In genomic region chr3:12839156-12839555, GRCh38 we compare ENCODE assay signal across 8 cellular contexts. TPM values are rescaled to one million over a fixed set of nuclear protein-coding genes. Genes with fewer than 3 reads are reported as not detected.
A peak's percentile ranks its signal among the peaks of the same experiment; 100 is the strongest.
DNase-seq lines count a peak whose midpoint lies in the region; ATAC-seq, FAIRE-seq and TF ChIP-seq lines count a peak whose summit lies in the region.
"Not testable (repeated sequence)": the region's sequence is repeated elsewhere in the genome, so short reads cannot be mapped to it uniquely, and the experiment has no call there.

No MANE protein-coding gene starts in this region.

- WGBS in mesenchymal stem cell = 95% methylated on average over 6 of the region's 6 CpGs
- WGBS in psoas muscle, 3 donors = 68 to 81% (median 76%) methylated on average over 6 of the region's 6 CpGs

- not testable (repeated sequence) for H2AFZ ChIP-seq in mesenchymal stem cell (ENCODE audit: low read depth, low read length)

- not testable (repeated sequence) for H3K18ac ChIP-seq in mesenchymal stem cell (ENCODE audit: low read depth in 1 of 2, low read length in 2 of 2)

- not testable (repeated sequence) for H2BK12ac ChIP-seq in mesenchymal stem cell (ENCODE audit: low read length in 2 of 2)

- H2AK5ac ChIP-seq in mesenchymal stem cell (ENCODE audit: low read length, severe bottlenecking) = not testable (repeated sequence)

- not testable (repeated sequence) for H3K9me3 Mint-ChIP-seq in T-helper 2 cell treated with Interferon-gamma antibody and Interleukin-4, amounts not matched to agents 5 μg/mL and 100 μg/mL, for 36 hours; activated naive CD4-positive, alpha-beta T cell treated with anti-CD3 and anti-CD28 coated beads, Interleukin-2, amount 50 U/mL, for 24 hours; effector memory CD8-positive, alpha-beta T cell

- DNase-seq in AG10803 (ENCODE audit: low read depth); GM12891 (ENCODE audit: insufficient read length, low spot score); MG63; T-helper 2 cell treated with Interferon-gamma antibody and Interleukin-4, amounts not matched to agents 5 μg/mL and 100 μg/mL, for 36 hours (ENCODE audit: low spot score); effector memory CD8-positive, alpha-beta T cell; mesenchymal stem cell; psoas muscle: not testable (repeated sequence)

- not testable (repeated sequence) for H3K27me3 Mint-ChIP-seq in T-helper 2 cell treated with Interferon-gamma antibody and Interleukin-4, amounts not matched to agents 5 μg/mL and 100 μg/mL, for 36 hours (ENCODE audit: low read depth); activated naive CD4-positive, alpha-beta T cell treated with anti-CD3 and anti-CD28 coated beads, Interleukin-2, amount 50 U/mL, for 24 hours; effector memory CD8-positive, alpha-beta T cell

- H3K9ac ChIP-seq in mesenchymal stem cell (ENCODE audit: low read length) = peak overlapping the region; percentile 94

- not testable (repeated sequence) for H3K79me1 ChIP-seq in mesenchymal stem cell (replicated peaks; ENCODE audit: low read length, poor library complexity, severe bottlenecking)

- peak overlapping the region; percentile 98 for H3K4me3 Mint-ChIP-seq in T-helper 2 cell treated with Interferon-gamma antibody and Interleukin-4, amounts not matched to agents 5 μg/mL and 100 μg/mL, for 36 hours
- H3K4me3 Mint-ChIP-seq in activated naive CD4-positive, alpha-beta T cell treated with anti-CD3 and anti-CD28 coated beads, Interleukin-2, amount 50 U/mL, for 24 hours = peak overlapping the region; percentile 99
- H3K4me3 Mint-ChIP-seq in effector memory CD8-positive, alpha-beta T cell = peak overlapping the region; percentile 95 to 96

- H4K91ac ChIP-seq in mesenchymal stem cell (ENCODE audit: low read length) = not testable (repeated sequence)

- intact Hi-C loops in psoas muscle (cut with DNase I) = not testable (repeated sequence)

- not testable (repeated sequence) for H3K9me3 ChIP-seq in MG63; mesenchymal stem cell (ENCODE audit: control insufficient read depth, low read length); psoas muscle

- not testable (repeated sequence) for H3K14ac ChIP-seq in mesenchymal stem cell (ENCODE audit: low read length in 2 of 2)

- H3K27ac ChIP-seq in mesenchymal stem cell (ENCODE audit: low read length, poor library complexity, severe bottlenecking) = not testable (repeated sequence)
- H3K27ac ChIP-seq in psoas muscle = peak overlapping the region; percentile 85

- H3K36me3 ChIP-seq in MG63 (peaks cover 70% of the 10 kb centered on the region), mesenchymal stem cell (ENCODE audit: control insufficient read depth in 1 of 2, insufficient read depth in 2 of 2, low read depth in 1 of 2, low read length in 2 of 2) (peaks cover 37 to 60% of the 10 kb centered on the region in 2 experiments), psoas muscle (ENCODE audit: insufficient read depth in 1 of 2, low read depth in 1 of 2) (peaks cover 28 to 60% of the 10 kb centered on the region in 2 donors)

- H3K4ac ChIP-seq in mesenchymal stem cell (ENCODE audit: low read depth in 1 of 2, low read length in 2 of 2) = not testable (repeated sequence)

- H2BK120ac ChIP-seq in mesenchymal stem cell (ENCODE audit: low read depth, low read length) = not testable (repeated sequence)

- H3K4me1 ChIP-seq in mesenchymal stem cell (ENCODE audit: control insufficient read depth, insufficient read depth, low read depth, low read length) = peaks cover 15% of the 10 kb centered on the region
- H3K4me1 ChIP-seq in psoas muscle = peaks cover 45% of the 10 kb centered on the region

- H2BK5ac ChIP-seq in mesenchymal stem cell (ENCODE audit: low read depth, low read length, poor library complexity, severe bottlenecking) = not testable (repeated sequence)

- not testable (repeated sequence) for H2BK15ac ChIP-seq in mesenchymal stem cell (ENCODE audit: low read depth, poor library complexity, severe bottlenecking)

- H3K23ac ChIP-seq in mesenchymal stem cell (ENCODE audit: low read length in 2 of 2) = not testable (repeated sequence)

- TF ChIP-seq CTCF in AG10803 (conservative IDR thresholded peaks at IDR 0.05; ENCODE audit: low read length); psoas muscle (IDR thresholded peaks at IDR 0.05): not testable (repeated sequence)

- not testable (repeated sequence) for TF ChIP-seq POLR2A in GM12891 (IDR thresholded peaks at IDR 0.05; ENCODE audit: low read depth, low read length)

- not testable (repeated sequence) for H3K4me2 ChIP-seq in mesenchymal stem cell (ENCODE audit: low read length, poor library complexity, severe bottlenecking)

- H3K27me3 ChIP-seq in MG63; mesenchymal stem cell (ENCODE audit: control insufficient read depth in 1 of 2, insufficient read depth in 1 of 2, low read length in 2 of 2); psoas muscle (ENCODE audit: insufficient read depth in 3 of 3, low read length in 2 of 3): not testable (repeated sequence)

- H3K27ac Mint-ChIP-seq in T-helper 2 cell treated with Interferon-gamma antibody and Interleukin-4, amounts not matched to agents 5 μg/mL and 100 μg/mL, for 36 hours = peak overlapping the region; percentile 99
- peak overlapping the region; percentile 100 for H3K27ac Mint-ChIP-seq in activated naive CD4-positive, alpha-beta T cell treated with anti-CD3 and anti-CD28 coated beads, Interleukin-2, amount 50 U/mL, for 24 hours
- peak overlapping the region in 1 of 2 donors; percentile 100 for H3K27ac Mint-ChIP-seq in effector memory CD8-positive, alpha-beta T cell

- not testable (repeated sequence) for FAIRE-seq in GM12891 (lab: Jason Lieb, UNC)

- peaks cover 65% of the 10 kb centered on the region for H3K36me3 Mint-ChIP-seq in T-helper 2 cell treated with Interferon-gamma antibody and Interleukin-4, amounts not matched to agents 5 μg/mL and 100 μg/mL, for 36 hours (ENCODE audit: low read depth)
- H3K36me3 Mint-ChIP-seq in activated naive CD4-positive, alpha-beta T cell treated with anti-CD3 and anti-CD28 coated beads, Interleukin-2, amount 50 U/mL, for 24 hours = peaks cover 42% of the 10 kb centered on the region
- peaks cover 69% of the 10 kb centered on the region for H3K36me3 Mint-ChIP-seq in effector memory CD8-positive, alpha-beta T cell (ENCODE audit: insufficient read depth)

- H4K8ac ChIP-seq in mesenchymal stem cell (ENCODE audit: low read length) = not testable (repeated sequence)

- peaks cover 32% of the 10 kb centered on the region for H3K4me1 Mint-ChIP-seq in T-helper 2 cell treated with Interferon-gamma antibody and Interleukin-4, amounts not matched to agents 5 μg/mL and 100 μg/mL, for 36 hours (ENCODE audit: low read depth)
- H3K4me1 Mint-ChIP-seq in activated naive CD4-positive, alpha-beta T cell treated with anti-CD3 and anti-CD28 coated beads, Interleukin-2, amount 50 U/mL, for 24 hours = peaks cover 44% of the 10 kb centered on the region
- peaks cover 34 to 36% of the 10 kb centered on the region in 2 donors for H3K4me1 Mint-ChIP-seq in effector memory CD8-positive, alpha-beta T cell (ENCODE audit: low read depth in 2 of 2)

- H3K4me3 ChIP-seq in AG10803 (ENCODE audit: low read length) (peak overlapping the region; percentile 98), MG63 (peak overlapping the region; percentile 81), mesenchymal stem cell (ENCODE audit: insufficient read depth in 1 of 2, low read depth in 1 of 2, low read length in 2 of 2) (peak overlapping the region in 1 of 2 experiments; percentile 96), psoas muscle (peak overlapping the region; percentile 98)

- ATAC-seq in effector memory CD8-positive, alpha-beta T cell (replicated peaks); psoas muscle: not testable (repeated sequence)

TF ChIP-seq in GM12891, 5 proteins besides CTCF, POLR2A, EP300 and RAD21:
- TF ChIP-seq POLR2AphosphoS5 (IDR thresholded peaks at IDR 0.05; ENCODE audit: low read depth, low read length) = 0 out of 2 replicates have a peak, but pooled peaks have one; percentile 3

RNA-seq across cellular contexts. Expression of gene RPL32, which starts 2.2 kb away (rescaled TPM):
- 5,644 TPM for polyA plus RNA-seq in GM12891 (2012; ENCODE audit: low read depth, missing spikeins)
- 1,545 and 2,409 TPM in 2 replicates for total RNA-seq in MG63 (2014; rRNA removed; shearing (Covaris generic); ENCODE audit: low replicate concordance)
- 1,587 TPM for polyA plus RNA-seq in mesenchymal stem cell (2013, experiment 1 of 2)
- polyA plus RNA-seq in mesenchymal stem cell (2013, experiment 2 of 2) = 1,642 TPM
- total RNA-seq in psoas muscle = 1,000 to 10,000 TPM; 1,418 to 1,919 (median 1,477) TPM
- polyA plus RNA-seq in psoas muscle = 1,000 to 10,000 TPM; 2,325 to 2,939 (median 2,347) TPM

RNA-seq across cellular contexts. Expression of gene CAND2, which starts 42.7 kb away (rescaled TPM):
- 0.27 TPM for polyA plus RNA-seq in GM12891 (2012; ENCODE audit: low read depth, missing spikeins)
- total RNA-seq in MG63 (2014; rRNA removed; shearing (Covaris generic); ENCODE audit: low replicate concordance) = 0.23 TPM in 1 of 2 replicates, not detected in the other
- 3.9 TPM for polyA plus RNA-seq in mesenchymal stem cell (2013, experiment 1 of 2)
- polyA plus RNA-seq in mesenchymal stem cell (2013, experiment 2 of 2) = 3.7 TPM
- 100 to 1,000 TPM; 128 to 220 (median 138) TPM for total RNA-seq in psoas muscle
- 10 to 100 TPM in 2 of 3 donors, 1 to 10 TPM in 1; 3.7 to 65.3 (median 48.8) TPM for polyA plus RNA-seq in psoas muscle

Comparison
In these comparisons a context has a peak if more than half of its experiments do, and no peak if none do; other contexts are left out.
1. RNA of gene CAND2, which starts 42.7 kb away (total RNA-seq): 128 to 220 TPM in psoas muscle; 0.23 TPM in MG63; every median in the first group is over 100 times any median in the second.
2. Peak in every context shown above with its lines, with median percentiles within 50 percentile points of each other: H3K4me3 Mint-ChIP-seq.